ENCODE assay signal across 9 cellular contexts in genomic region chr2:27078267-27079194, GRCh38. TPM values are rescaled to one million over a fixed set of nuclear protein-coding genes. Genes with fewer than 3 reads are reported as not detected.
A peak's percentile ranks its signal among the peaks of the same experiment; 100 is the strongest.
DNase-seq lines count a peak whose midpoint lies in the region; FAIRE-seq and TF ChIP-seq lines count a peak whose summit lies in the region.
"Had no signal": no experiment of that assay in that cellular context is flagged by ENCODE, and none has a peak within 500 bp of the region (broad histone marks: within the 10 kb centered on the region; RNA-seq: fewer than 3 reads in every experiment).

TSS of gene EMILIN1 (plus strand) at chr2:27078615. CDS start at chr2:27079066, 451 bp downstream.

- TF ChIP-seq CTCF in endothelial cell of umbilical vein (IDR thresholded peaks at IDR 0.05; ENCODE audit: extremely low read depth in 1 of 2, insufficient read depth in 1 of 2, low read depth in 1 of 2, low read length in 2 of 2), result no peak

- peak within 1 kb of the TSS; percentile 39 for H3K27ac Mint-ChIP-seq in activated CD4-positive, alpha-beta T cell treated with anti-CD3 and anti-CD28 coated beads, Interleukin-2, amount 10 ng/mL, durations not matched to agents 24 days and 14 days

- FAIRE-seq in endothelial cell of umbilical vein (lab: Jason Lieb, UNC), result no peak

- H3K27ac ChIP-seq in endothelial cell of umbilical vein (ENCODE audit: insufficient read depth, low read depth, low read length) (no peak within 1 kb of the TSS), urinary bladder (ENCODE audit: low read depth) (peak within 1 kb of the TSS; percentile 76)
- no peak within 1 kb of the TSS for H3K27ac ChIP-seq in effector memory CD4-positive, alpha-beta T cell (ENCODE audit: insufficient read depth, low read length, poor library complexity, severe bottlenecking)

- POLR2A ChIA-PET in endothelial cell of umbilical vein (lab: Charles Lee), result no interaction called here

- no peaks in the 10 kb centered on the region for H3K36me3 Mint-ChIP-seq in activated CD4-positive, alpha-beta T cell treated with anti-CD3 and anti-CD28 coated beads, Interleukin-2, amount 10 ng/mL, durations not matched to agents 24 days and 14 days (ENCODE audit: low read depth)
- H3K36me3 Mint-ChIP-seq: CD4-positive, CD25-positive, alpha-beta regulatory T cell had no signal

- H3K4me3 ChIP-seq in endothelial cell of umbilical vein (replicated peaks in 1 of 3; ENCODE audit: insufficient read depth in 1 of 3, low read depth in 1 of 3, low read length in 3 of 3) (peak within 1 kb of the TSS in 1 of 3 experiments; percentile 28), urinary bladder (ENCODE audit: low read depth, low read length) (peak within 1 kb of the TSS; percentile 63)
- H3K4me3 ChIP-seq in effector memory CD4-positive, alpha-beta T cell (ENCODE audit: insufficient read depth, low read depth, low read length, poor library complexity, severe bottlenecking), result no peak within 1 kb of the TSS

- no peak for DNase-seq in activated CD4-positive, alpha-beta T cell treated with anti-CD3 and anti-CD28 coated beads, Interleukin-2, amount 10 ng/mL, durations not matched to agents 24 days and 14 days
- DNase-seq in activated CD4-positive, alpha-beta T cell treated with anti-CD3 and anti-CD28 coated beads, Interleukin-2, amount 50 U/mL, for 1 hour, result no peak
- DNase-seq in endothelial cell of umbilical vein (ENCODE audit: low read depth, low spot score), result peak; percentile 51
- DNase-seq in mucosa of gallbladder (ENCODE audit: low spot score), result peak; percentile 78
- no peak for DNase-seq in kidney glomerular epithelial cell (lab: John Stamatoyannopoulos, UW)
- no peak for DNase-seq in effector memory CD4-positive, alpha-beta T cell
- DNase-seq in activated CD4-positive, CD25-positive, alpha-beta regulatory T cell (lab: John Stamatoyannopoulos, UW), result no peak
- DNase-seq: CD4-positive, CD25-positive, alpha-beta regulatory T cell had no signal

- dilution Hi-C loops in endothelial cell of umbilical vein (cut with MboI; ENCODE audit: extremely low pct_ligation_motif_present, low sequenced_read_pairs), result no loop called here

- no peaks in the 10 kb centered on the region for H3K9me3 ChIP-seq in endothelial cell of umbilical vein (replicated peaks; ENCODE audit: control insufficient read depth, insufficient read depth, low read length)
- no peaks in the 10 kb centered on the region for H3K9me3 ChIP-seq in effector memory CD4-positive, alpha-beta T cell (ENCODE audit: control insufficient read depth, low read length)

- peaks cover 45% of the 10 kb centered on the region for H3K4me1 Mint-ChIP-seq in activated CD4-positive, alpha-beta T cell treated with anti-CD3 and anti-CD28 coated beads, Interleukin-2, amount 10 ng/mL, durations not matched to agents 24 days and 14 days

- BruUV-seq in endothelial cell of umbilical vein (replicated peaks; lab: Mats Ljungman, UMichigan), result no TSS peak

- no peaks in the 10 kb centered on the region for H3K79me2 ChIP-seq in endothelial cell of umbilical vein (ENCODE audit: control insufficient read depth, insufficient read depth, low read length)

- no peak within 1 kb of the TSS for H3K4me2 ChIP-seq in endothelial cell of umbilical vein (ENCODE audit: insufficient read depth, low read length)

- H3K36me3 ChIP-seq in endothelial cell of umbilical vein (ENCODE audit: control insufficient read depth in 2 of 2, extremely low read depth in 1 of 2, insufficient read depth in 2 of 2, low read length in 2 of 2), result no peaks in the 10 kb centered on the region
- no peaks in the 10 kb centered on the region for H3K36me3 ChIP-seq in urinary bladder (ENCODE audit: insufficient read depth)
- no peaks in the 10 kb centered on the region for H3K36me3 ChIP-seq in effector memory CD4-positive, alpha-beta T cell (ENCODE audit: control insufficient read depth, insufficient read depth, low read length)

- CTCF ChIA-PET in endothelial cell of umbilical vein (lab: Charles Lee), result no interaction called here

- no peaks in the 10 kb centered on the region for H3K9me3 Mint-ChIP-seq in activated CD4-positive, alpha-beta T cell treated with anti-CD3 and anti-CD28 coated beads, Interleukin-2, amount 10 ng/mL, durations not matched to agents 24 days and 14 days
- H3K9me3 Mint-ChIP-seq: CD4-positive, CD25-positive, alpha-beta regulatory T cell had no signal

- H3K4me3 Mint-ChIP-seq in activated CD4-positive, alpha-beta T cell treated with anti-CD3 and anti-CD28 coated beads, Interleukin-2, amount 10 ng/mL, durations not matched to agents 24 days and 14 days, result no peak within 1 kb of the TSS

- TF ChIP-seq POLR2A in endothelial cell of umbilical vein (IDR thresholded peaks at IDR 0.05; ENCODE audit: low read depth, low read length), result no peak

- 13% methylated on average over 41 of the region's 41 CpGs for WGBS in urinary bladder

- H3K4me1 ChIP-seq in endothelial cell of umbilical vein (ENCODE audit: control insufficient read depth, extremely low read depth, insufficient read depth, low read length) (peaks cover 8% of the 10 kb centered on the region), urinary bladder (ENCODE audit: insufficient read depth) (no peaks in the 10 kb centered on the region)
- H3K4me1 ChIP-seq in effector memory CD4-positive, alpha-beta T cell (ENCODE audit: control insufficient read depth, insufficient read depth, low read length, poor library complexity, severe bottlenecking), result peaks cover 25% of the 10 kb centered on the region

- H3K9me1 ChIP-seq in endothelial cell of umbilical vein (replicated peaks; ENCODE audit: control insufficient read depth, extremely low read depth, insufficient read depth, low read length), result no peaks in the 10 kb centered on the region

- H2AFZ ChIP-seq in endothelial cell of umbilical vein (ENCODE audit: low read depth, low read length), result peak within 1 kb of the TSS; percentile 60

- no peaks in the 10 kb centered on the region for H3K27me3 Mint-ChIP-seq in activated CD4-positive, alpha-beta T cell treated with anti-CD3 and anti-CD28 coated beads, Interleukin-2, amount 10 ng/mL, durations not matched to agents 24 days and 14 days
- H3K27me3 Mint-ChIP-seq: CD4-positive, CD25-positive, alpha-beta regulatory T cell had no signal

- intact Hi-C loops in activated CD4-positive, alpha-beta T cell treated with anti-CD3 and anti-CD28 coated beads, Interleukin-2, amount 10 ng/mL, durations not matched to agents 24 days and 14 days (cut with micrococcal nuclease), result no loop called here
- intact Hi-C loops in endothelial cell of umbilical vein (cut with micrococcal nuclease), result no loop called here

- H3K27me3 ChIP-seq in endothelial cell of umbilical vein (ENCODE audit: control insufficient read depth in 2 of 2, insufficient read depth in 2 of 2, low read length in 2 of 2), result no peaks in the 10 kb centered on the region
- H3K27me3 ChIP-seq in effector memory CD4-positive, alpha-beta T cell (replicated peaks; ENCODE audit: control insufficient read depth, insufficient read depth, low read length, poor library complexity, severe bottlenecking), result no peaks in the 10 kb centered on the region

- no peak within 1 kb of the TSS for H3K9ac ChIP-seq in endothelial cell of umbilical vein (replicated peaks; ENCODE audit: extremely low read depth, insufficient read depth, low read length)

- no peaks in the 10 kb centered on the region for H4K20me1 ChIP-seq in endothelial cell of umbilical vein (replicated peaks; ENCODE audit: control insufficient read depth, extremely low read depth, insufficient read depth, low read length)

TF ChIP-seq in endothelial cell of umbilical vein, 7 proteins besides CTCF, POLR2A, EP300 and RAD21:
- TF ChIP-seq MAX (IDR thresholded peaks at IDR 0.05; ENCODE audit: insufficient read depth, insufficient read length) (no peak), GATA2 (IDR thresholded peaks at IDR 0.05; ENCODE audit: insufficient read depth, insufficient read length, low read depth, low read length) (no peak), FOS (IDR thresholded peaks at IDR 0.05; ENCODE audit: borderline replicate concordance, insufficient read depth, low read length) (no peak), EZH2 (IDR thresholded peaks at IDR 0.05; ENCODE audit: borderline replicate concordance, low read depth, low read length, severe bottlenecking) (no peak), JUN (IDR thresholded peaks at IDR 0.05; ENCODE audit: borderline replicate concordance, insufficient read depth, insufficient read length, low read depth) (no peak), MYC (IDR thresholded peaks at IDR 0.05; ENCODE audit: low read depth, low read length) (no peak), POLR2AphosphoS5 (IDR thresholded peaks at IDR 0.05; ENCODE audit: insufficient read depth, low read depth, low read length) (no peak)
TF ChIP-seq in endothelial cell of umbilical vein: peak in this region for 0.

RNA-seq across cellular contexts. Expression of gene EMILIN1, which starts in this region (rescaled TPM):
- total RNA-seq in activated CD4-positive, alpha-beta T cell treated with anti-CD3 and anti-CD28 coated beads, Interleukin-2, amount 10 ng/mL, durations not matched to agents 24 days and 14 days, result 1.1 and 1.4 TPM in 2 replicates
- 4.1 and 16.6 TPM in 2 replicates for total RNA-seq in endothelial cell of umbilical vein
- 11.7 and 15.5 TPM in 2 replicates for polyA plus RNA-seq in endothelial cell of umbilical vein
- polyA plus RNA-seq in endothelial cell of umbilical vein (2011; cell fraction: cytosol; rRNA removed), result 4.1 and 8.0 TPM in 2 replicates
- polyA plus RNA-seq in endothelial cell of umbilical vein (2011; cell fraction: nucleus; rRNA removed), result 4.8 and 5.2 TPM in 2 replicates
- polyA plus RNA-seq in endothelial cell of umbilical vein (2012), result 0.24 and 0.33 TPM in 2 replicates
- 5.9 and 6.2 TPM in 2 replicates for polyA minus RNA-seq in endothelial cell of umbilical vein
- polyA minus RNA-seq in endothelial cell of umbilical vein (2011; cell fraction: cytosol; rRNA and poly(A)+ RNA removed), result 1.3 TPM
- 1.1 and 3.7 TPM in 2 replicates for polyA minus RNA-seq in endothelial cell of umbilical vein (2011; cell fraction: nucleus; rRNA and poly(A)+ RNA removed)
- 210 TPM for total RNA-seq in mucosa of gallbladder
- total RNA-seq in urinary bladder, result 122 TPM
- 347 TPM for polyA plus RNA-seq in urinary bladder

Comparison
In these comparisons a context has a peak if more than half of its experiments do, and no peak if none do; other contexts are left out.
1. RNA of gene EMILIN1 (polyA plus RNA-seq): 347 TPM in urinary bladder (single experiment); 0.24 to 15.5 TPM in endothelial cell of umbilical vein; every median in the first group is over 10 times any median in the second.
2. DNase-seq: peak in endothelial cell of umbilical vein (single experiment) and mucosa of gallbladder (single experiment); none in activated CD4-positive, alpha-beta T cell treated with anti-CD3 and anti-CD28 coated beads, Interleukin-2, amount 10 ng/mL, durations not matched to agents 24 days and 14 days (single experiment), activated CD4-positive, alpha-beta T cell treated with anti-CD3 and anti-CD28 coated beads, Interleukin-2, amount 50 U/mL, for 1 hour (single experiment), kidney glomerular epithelial cell (single experiment), effector memory CD4-positive, alpha-beta T cell (0 of 3) and activated CD4-positive, CD25-positive, alpha-beta regulatory T cell (0 of 4).